ENCODE assay signal across 17 cellular contexts in genomic region chr9:23308114-23308513, GRCh38.
DNase-seq lines count a peak whose midpoint lies in the region; ATAC-seq and TF ChIP-seq lines count a peak whose summit lies in the region.
"Had no signal": no experiment of that assay in that cellular context is flagged by ENCODE, and none has a peak within 500 bp of the region (broad histone marks: within the 10 kb centered on the region; RNA-seq: fewer than 3 reads in every experiment).

No MANE protein-coding gene starts in this region.

- H3F3A ChIP-seq in GM23248 (ENCODE audit: insufficient read depth) = no peaks in the 10 kb centered on the region
- no peaks in the 10 kb centered on the region for H3F3A ChIP-seq in PC-3 (ENCODE audit: low read length, unreplicated experiment)

- H2AFZ ChIP-seq in GM23248 (no peak overlapping the region), PC-3 (ENCODE audit: low read length) (no peak overlapping the region)

- H4K20me1 ChIP-seq in GM23248 (ENCODE audit: insufficient read depth) = no peaks in the 10 kb centered on the region
- H4K20me1 ChIP-seq in PC-3 (ENCODE audit: low read length) = no peaks in the 10 kb centered on the region
- H4K20me1 ChIP-seq: BLaER1 treated with 17β-estradiol and CSF1 and Interleukin-3, amounts not matched to agents 10 nM and 100 nM had no signal

- H3K27me3 ChIP-seq in GM23248 (replicated peaks; ENCODE audit: insufficient read depth) (no peaks in the 10 kb centered on the region), PC-3 (ENCODE audit: low read length) (no peaks in the 10 kb centered on the region), esophagus squamous epithelium (no peaks in the 10 kb centered on the region)
- H3K27me3 ChIP-seq: BLaER1 treated with 17β-estradiol and CSF1 and Interleukin-3, amounts not matched to agents 10 nM and 100 nM had no signal

- no peak overlapping the region for H3K4me3 ChIP-seq in GM23248
- no peak overlapping the region for H3K4me3 ChIP-seq in PC-3 (ENCODE audit: low read length)
- H3K4me3 ChIP-seq in esophagus squamous epithelium = no peak overlapping the region
- H3K4me3 ChIP-seq: BLaER1 treated with 17β-estradiol and CSF1 and Interleukin-3, amounts not matched to agents 10 nM and 100 nM had no signal

- TF ChIP-seq CTCF in PC-3 (conservative IDR thresholded peaks at IDR 0.05; ENCODE audit: low read depth, low read length) = no peak
- TF ChIP-seq CTCF in esophagus squamous epithelium (IDR thresholded peaks at IDR 0.05) = no peak

- H3K4me1 ChIP-seq in GM23248 (ENCODE audit: insufficient read depth) = no peaks in the 10 kb centered on the region
- H3K4me1 ChIP-seq in PC-3 (ENCODE audit: insufficient read depth, low read length) = no peaks in the 10 kb centered on the region
- no peaks in the 10 kb centered on the region for H3K4me1 ChIP-seq in esophagus squamous epithelium
- H3K4me1 ChIP-seq: BLaER1 treated with 17β-estradiol and CSF1 and Interleukin-3, amounts not matched to agents 10 nM and 100 nM had no signal

- H3K79me2 ChIP-seq in GM23248 (ENCODE audit: insufficient read depth) (no peaks in the 10 kb centered on the region), PC-3 (ENCODE audit: low read length) (no peaks in the 10 kb centered on the region)

- H3K27ac ChIP-seq in GM23248 (no peak overlapping the region), PC-3 (ENCODE audit: low read length) (no peak overlapping the region), esophagus squamous epithelium (no peak overlapping the region)
- H3K27ac ChIP-seq: BLaER1 treated with 17β-estradiol and CSF1 and Interleukin-3, amounts not matched to agents 10 nM and 100 nM had no signal

- in situ Hi-C loops in GM23248 (cut with MboI) = no loop called here

- no peaks in the 10 kb centered on the region for H3K9me2 ChIP-seq in GM23248 (ENCODE audit: insufficient read depth)
- H3K9me2 ChIP-seq in PC-3 (replicated peaks; ENCODE audit: low read length) = no peaks in the 10 kb centered on the region

- intact Hi-C loops in PC-3 (cut with micrococcal nuclease) (no loop called here), esophagus squamous epithelium (cut with DNase I) (no loop called here)

- TF ChIP-seq POLR2A in esophagus squamous epithelium (IDR thresholded peaks at IDR 0.05) = no peak

- POLR2A ChIA-PET in PC-3 (lab: Charles Lee; ENCODE audit: unreplicated experiment) = no interaction called here

- H3K4me2 ChIP-seq in GM23248 (ENCODE audit: unreplicated experiment) (no peak overlapping the region), PC-3 (ENCODE audit: low read length) (no peak overlapping the region)
- H3K4me2 ChIP-seq: BLaER1 treated with 17β-estradiol and CSF1 and Interleukin-3, amounts not matched to agents 10 nM and 100 nM had no signal

- DNase-seq in GM23248 = peak; percentile 0
- peak; percentile 55 to 60 for DNase-seq in NCI-H446 (lab: John Stamatoyannopoulos, UW)
- DNase-seq in PC-3 = peak; percentile 2
- DNase-seq in renal cortical epithelial cell (ENCODE audit: low read depth) = peak; percentile 1
- DNase-seq in esophagus squamous epithelium (lab: John Stamatoyannopoulos, UW) = no peak
- no peak for DNase-seq in activated T-cell treated with anti-CD3 and anti-CD28 coated beads, Interleukin-2, amount 50 U/mL, for 1 hour
- DNase-seq: Calu3; CD8-positive, alpha-beta T cell; DMS 273 treated with DMSO at 0.1 percent for 48 hours; DMS79; GDM1; GOT3; H7; HFFc6 had no signal

- H3K36me3 ChIP-seq in GM23248 (ENCODE audit: low read depth) = no peaks in the 10 kb centered on the region
- H3K36me3 ChIP-seq in PC-3 (ENCODE audit: low read depth, low read length) = no peaks in the 10 kb centered on the region
- no peaks in the 10 kb centered on the region for H3K36me3 ChIP-seq in esophagus squamous epithelium
- H3K36me3 ChIP-seq: BLaER1 treated with 17β-estradiol and CSF1 and Interleukin-3, amounts not matched to agents 10 nM and 100 nM had no signal

- ATAC-seq in PC-3 (no peak), GM18873 (IDR thresholded peaks at IDR 0.05; ENCODE audit: low FRiP score, unreplicated experiment) (no peak)
- ATAC-seq: CD8-positive, alpha-beta T cell; HCT116 had no signal

- WGBS in GM23248 (ENCODE audit: low coverage in 1 of 2, low lambda C conversion rate in 2 of 2, missing lambda C conversion rate in 2 of 2), 2 experiments = 21 to 23% methylated on average over 4 of the region's 4 CpGs
- WGBS in esophagus squamous epithelium, 2 donors = 61 to 67% methylated on average over 4 of the region's 4 CpGs

- no TSS peak for BruUV-seq in PC-3 (replicated peaks; lab: Mats Ljungman, UMichigan)

- H3K9ac ChIP-seq in GM23248 = no peak overlapping the region
- H3K9ac ChIP-seq in PC-3 (ENCODE audit: low read length) = no peak overlapping the region
- H3K9ac ChIP-seq: BLaER1 treated with 17β-estradiol and CSF1 and Interleukin-3, amounts not matched to agents 10 nM and 100 nM had no signal

- H3K9me3 ChIP-seq in GM23248 (ENCODE audit: low read depth) (no peaks in the 10 kb centered on the region), PC-3 (ENCODE audit: low read length) (no peaks in the 10 kb centered on the region), esophagus squamous epithelium (no peaks in the 10 kb centered on the region)
- H3K9me3 ChIP-seq: BLaER1 treated with 17β-estradiol and CSF1 and Interleukin-3, amounts not matched to agents 10 nM and 100 nM had no signal

- CTCF ChIA-PET in PC-3 (lab: Charles Lee) = no interaction called here

Comparison
In these comparisons a context has a peak if more than half of its experiments do, and no peak if none do; other contexts are left out.
1. DNase-seq: peak in GM23248 (single experiment), NCI-H446 (2 of 2), PC-3 (single experiment) and renal cortical epithelial cell (single experiment); none in esophagus squamous epithelium (single experiment) and activated T-cell treated with anti-CD3 and anti-CD28 coated beads, Interleukin-2, amount 50 U/mL, for 1 hour (single experiment).